ENCODE assay signal across 8 cellular contexts in genomic region chr9:127899200-127899943, GRCh38. TPM values are rescaled to one million over a fixed set of nuclear protein-coding genes. Genes with fewer than 3 reads are reported as not detected.
DNase-seq lines count a peak whose midpoint lies in the region; ATAC-seq and TF ChIP-seq lines count a peak whose summit lies in the region.

Gene ST6GALNAC6 (minus strand): TSS chr9:127899603. CDS start chr9:127897981, 1,622 bp downstream.

- DNase-seq in GM12864 (ENCODE audit: low read depth) (no peak), HCEC 1CT (peak; percentile 74), NCI-H1105 (lab: John Stamatoyannopoulos, UW) (peak; percentile 27), coronary artery (ENCODE audit: low spot score) (peak; percentile 80), kidney tubule cell (ENCODE audit: low spot score) (peak; percentile 76)
- peak; percentile 85 for DNase-seq in activated CD4-positive, alpha-beta T cell treated with anti-CD3 and anti-CD28 coated beads for 36 hours
- DNase-seq in stimulated activated CD4-positive, alpha-beta T cell treated with anti-CD3 and anti-CD28 coated beads, Interleukin-15, amount 100 ng/mL, for 24 hours = peak; percentile 82

- peaks cover 40% of the 10 kb centered on the region for H3K36me3 Mint-ChIP-seq in activated CD4-positive, alpha-beta T cell treated with anti-CD3 and anti-CD28 coated beads for 36 hours (ENCODE audit: low read depth)

- peaks cover 36% of the 10 kb centered on the region for H3K4me1 Mint-ChIP-seq in activated CD4-positive, alpha-beta T cell treated with anti-CD3 and anti-CD28 coated beads for 36 hours

- POLR2A ChIA-PET in activated CD4-positive, alpha-beta T cell treated with anti-CD3 and anti-CD28 coated beads for 36 hours (lab: Charles Lee) = no interaction called here

- TF ChIP-seq CTCF in GM12864 (IDR thresholded peaks at IDR 0.05; ENCODE audit: low read depth, low read length, missing control alignments) (no peak), coronary artery (IDR thresholded peaks at IDR 0.05) (no peak)

- intact Hi-C loops in activated CD4-positive, alpha-beta T cell treated with anti-CD3 and anti-CD28 coated beads for 36 hours (cut with DNase I, micrococcal nuclease) = loop anchor here in 1 of 2 experiments (1.0 to 2.0 kb wide), 4 partner anchors 18 to 164 kb away; partner anchors contain the start of genes FPGS, ST6GALNAC4 and TOR2A

- H3K27ac Mint-ChIP-seq in activated CD4-positive, alpha-beta T cell treated with anti-CD3 and anti-CD28 coated beads for 36 hours = peak within 1 kb of the TSS; percentile 87

- H3K27me3 Mint-ChIP-seq in activated CD4-positive, alpha-beta T cell treated with anti-CD3 and anti-CD28 coated beads for 36 hours = no peaks in the 10 kb centered on the region

- peak within 1 kb of the TSS; percentile 93 to 99 for H3K27ac ChIP-seq in coronary artery

- H3K4me3 Mint-ChIP-seq in activated CD4-positive, alpha-beta T cell treated with anti-CD3 and anti-CD28 coated beads for 36 hours = peak within 1 kb of the TSS; percentile 82

- ATAC-seq in activated CD4-positive, alpha-beta T cell treated with anti-CD3 and anti-CD28 coated beads for 36 hours = peak; percentile 69
- no peak for ATAC-seq in HG03378 (IDR thresholded peaks at IDR 0.05; ENCODE audit: unreplicated experiment)

- H3K9me3 Mint-ChIP-seq in activated CD4-positive, alpha-beta T cell treated with anti-CD3 and anti-CD28 coated beads for 36 hours (ENCODE audit: low read depth) = peaks cover 1% of the 10 kb centered on the region

- CTCF ChIA-PET in activated CD4-positive, alpha-beta T cell treated with anti-CD3 and anti-CD28 coated beads for 36 hours (lab: Charles Lee) = interaction anchor here (0.6 to 4.3 kb wide), 4 partner anchors 22 to 164 kb away, joined by 3 to 19 read pairs (median 4); partner anchors contain the start of gene TOR2A

- H3K4me3 ChIP-seq in GM12864 (ENCODE audit: low read depth, low read length) = peak within 1 kb of the TSS; percentile 88
- H3K4me3 ChIP-seq in coronary artery = peak within 1 kb of the TSS; percentile 96

RNA-seq across cellular contexts. Expression of gene ST6GALNAC6, which starts in this region (rescaled TPM):
- 10 to 100 TPM; 46.3 to 63.3 TPM for total RNA-seq in activated CD4-positive, alpha-beta T cell treated with anti-CD3 and anti-CD28 coated beads for 36 hours
